ENCODE assay signal across 5 cellular contexts in genomic region chr13:100032642-100033041, GRCh38. TPM values are rescaled to one million over a fixed set of nuclear protein-coding genes. Genes with fewer than 3 reads are reported as not detected.
"Had no signal": no experiment of that assay in that cellular context is flagged by ENCODE, and none has a peak within 500 bp of the region (broad histone marks: within the 10 kb centered on the region; RNA-seq: fewer than 3 reads in every experiment).

No MANE protein-coding gene starts in this region.

RNA-seq across cellular contexts. Expression of gene ZIC2, which starts 51.1 kb away (rescaled TPM):
- total RNA-seq: OCI-LY7, PC-3, Peyer's patch, Right ventricle myocardium inferior, Right ventricle myocardium superior had no signal
